In the genomic region with DNA sequence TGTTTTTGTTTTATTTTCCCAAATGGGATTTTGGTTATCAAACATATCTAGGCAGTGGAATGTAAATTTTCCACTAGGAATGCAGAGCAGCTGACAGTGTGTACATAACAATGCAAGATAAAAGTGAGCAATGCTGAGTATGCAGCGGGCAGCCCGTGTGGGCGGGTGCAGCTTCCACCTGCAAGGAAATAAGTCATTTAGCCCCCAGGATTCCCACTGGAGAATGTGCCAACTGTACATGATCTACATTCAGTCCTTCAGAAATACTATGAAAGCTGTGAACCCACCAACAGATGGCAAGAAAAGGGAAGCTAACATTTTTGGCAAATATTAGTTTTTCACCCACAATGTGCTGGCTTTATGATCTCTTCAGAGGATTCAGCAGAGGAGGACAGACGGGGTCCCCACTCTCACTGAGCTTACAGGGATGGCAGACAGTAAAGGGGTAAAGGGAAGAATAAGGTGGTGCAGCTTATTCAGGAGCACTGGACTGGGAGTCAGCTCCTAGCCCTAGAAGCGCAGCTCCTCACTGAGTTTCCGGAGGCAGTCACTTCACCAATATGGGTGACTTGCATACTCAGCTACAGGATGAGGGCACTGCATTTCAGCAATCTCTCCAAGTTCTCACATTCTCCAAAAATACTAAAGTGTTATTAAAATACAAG, we compare ENCODE assay signal across 1 cellular context.
TF ChIP-seq lines count a peak whose summit lies in the region.

No MANE protein-coding gene starts in this region.

TF ChIP-seq in HepG2, 621 proteins besides CTCF, POLR2A, EP300 and RAD21 (continued from another document):
- TF ChIP-seq MYC (CRISPR knock-in tag; IDR thresholded peaks at IDR 0.05; ENCODE audit: borderline replicate concordance) (peak; percentile 53; the same call in 1 of the 2 replicates), ZNF230 (CRISPR knock-in tag; IDR thresholded peaks at IDR 0.05) (no peak), DMAP1 (CRISPR knock-in tag; IDR thresholded peaks at IDR 0.05) (peak; percentile 41; the same call in 1 of the 2 replicates), ERF (CRISPR knock-in tag; IDR thresholded peaks at IDR 0.05) (peak; percentile 79), ZNF232 (CRISPR knock-in tag; IDR thresholded peaks at IDR 0.05; ENCODE audit: borderline replicate concordance) (peak; percentile 39; the same call in 1 of the 2 replicates), GFI1 (CRISPR knock-in tag; IDR thresholded peaks at IDR 0.05; ENCODE audit: borderline replicate concordance) (peak; percentile 83), GATA4 (IDR thresholded peaks at IDR 0.05; ENCODE audit: borderline replicate concordance, low read depth) (peak; percentile 95), NFE2L2 (IDR thresholded peaks at IDR 0.05; ENCODE audit: low read length) (no peak), DPF2 (CRISPR knock-in tag; IDR thresholded peaks at IDR 0.05; ENCODE audit: borderline replicate concordance, low read depth) (peak; percentile 94), POGZ (CRISPR knock-in tag; IDR thresholded peaks at IDR 0.05) (peak; percentile 91), POLR2AphosphoS5 (IDR thresholded peaks at IDR 0.05; ENCODE audit: low read depth, low read length) (no peak), NR2F6 (IDR thresholded peaks at IDR 0.05) (peak; percentile 72), NR2F6 (CRISPR knock-in tag; IDR thresholded peaks at IDR 0.05) (peak; percentile 75; the same call in 1 of the 2 replicates), REPIN1 (CRISPR knock-in tag; IDR thresholded peaks at IDR 0.05; ENCODE audit: borderline replicate concordance, low read depth) (peak; percentile 66; the same call in 1 of the 2 replicates), ZFP36 (IDR thresholded peaks at IDR 0.05; ENCODE audit: borderline replicate concordance, low read depth, low read length, partially characterized antibody) (no peak), TMF1 (CRISPR knock-in tag; IDR thresholded peaks at IDR 0.05; ENCODE audit: low read depth) (no peak), FOXK1 (CRISPR knock-in tag; IDR thresholded peaks at IDR 0.05; ENCODE audit: borderline replicate concordance, low read depth) (peak; percentile 78; the same call in 1 of the 2 replicates), TBX3 (IDR thresholded peaks at IDR 0.05; ENCODE audit: borderline replicate concordance) (no peak), ZC3H4 (CRISPR knock-in tag; IDR thresholded peaks at IDR 0.05; ENCODE audit: borderline replicate concordance) (no peak)
- TF ChIP-seq, protein P1, sequence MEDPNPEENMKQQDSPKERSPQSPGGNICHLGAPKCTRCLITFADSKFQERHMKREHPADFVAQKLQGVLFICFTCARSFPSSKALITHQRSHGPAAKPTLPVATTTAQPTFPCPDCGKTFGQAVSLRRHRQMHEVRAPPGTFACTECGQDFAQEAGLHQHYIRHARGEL (CRISPR knock-in tag; IDR thresholded peaks at IDR 0.05), result no peak
- TF ChIP-seq, protein P2, sequence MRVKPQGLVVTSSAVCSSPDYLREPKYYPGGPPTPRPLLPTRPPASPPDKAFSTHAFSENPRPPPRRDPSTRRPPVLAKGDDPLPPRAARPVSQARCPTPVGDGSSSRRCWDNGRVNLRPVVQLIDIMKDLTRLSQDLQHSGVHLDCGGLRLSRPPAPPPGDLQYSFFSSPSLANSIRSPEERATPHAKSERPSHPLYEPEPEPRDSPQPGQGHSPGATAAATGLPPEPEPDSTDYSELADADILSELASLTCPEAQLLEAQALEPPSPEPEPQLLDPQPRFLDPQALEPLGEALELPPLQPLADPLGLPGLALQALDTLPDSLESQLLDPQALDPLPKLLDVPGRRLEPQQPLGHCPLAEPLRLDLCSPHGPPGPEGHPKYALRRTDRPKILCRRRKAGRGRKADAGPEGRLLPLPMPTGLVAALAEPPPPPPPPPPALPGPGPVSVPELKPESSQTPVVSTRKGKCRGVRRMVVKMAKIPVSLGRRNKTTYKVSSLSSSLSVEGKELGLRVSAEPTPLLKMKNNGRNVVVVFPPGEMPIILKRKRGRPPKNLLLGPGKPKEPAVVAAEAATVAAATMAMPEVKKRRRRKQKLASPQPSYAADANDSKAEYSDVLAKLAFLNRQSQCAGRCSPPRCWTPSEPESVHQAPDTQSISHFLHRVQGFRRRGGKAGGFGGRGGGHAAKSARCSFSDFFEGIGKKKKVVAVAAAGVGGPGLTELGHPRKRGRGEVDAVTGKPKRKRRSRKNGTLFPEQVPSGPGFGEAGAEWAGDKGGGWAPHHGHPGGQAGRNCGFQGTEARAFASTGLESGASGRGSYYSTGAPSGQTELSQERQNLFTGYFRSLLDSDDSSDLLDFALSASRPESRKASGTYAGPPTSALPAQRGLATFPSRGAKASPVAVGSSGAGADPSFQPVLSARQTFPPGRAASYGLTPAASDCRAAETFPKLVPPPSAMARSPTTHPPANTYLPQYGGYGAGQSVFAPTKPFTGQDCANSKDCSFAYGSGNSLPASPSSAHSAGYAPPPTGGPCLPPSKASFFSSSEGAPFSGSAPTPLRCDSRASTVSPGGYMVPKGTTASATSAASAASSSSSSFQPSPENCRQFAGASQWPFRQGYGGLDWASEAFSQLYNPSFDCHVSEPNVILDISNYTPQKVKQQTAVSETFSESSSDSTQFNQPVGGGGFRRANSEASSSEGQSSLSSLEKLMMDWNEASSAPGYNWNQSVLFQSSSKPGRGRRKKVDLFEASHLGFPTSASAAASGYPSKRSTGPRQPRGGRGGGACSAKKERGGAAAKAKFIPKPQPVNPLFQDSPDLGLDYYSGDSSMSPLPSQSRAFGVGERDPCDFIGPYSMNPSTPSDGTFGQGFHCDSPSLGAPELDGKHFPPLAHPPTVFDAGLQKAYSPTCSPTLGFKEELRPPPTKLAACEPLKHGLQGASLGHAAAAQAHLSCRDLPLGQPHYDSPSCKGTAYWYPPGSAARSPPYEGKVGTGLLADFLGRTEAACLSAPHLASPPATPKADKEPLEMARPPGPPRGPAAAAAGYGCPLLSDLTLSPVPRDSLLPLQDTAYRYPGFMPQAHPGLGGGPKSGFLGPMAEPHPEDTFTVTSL (CRISPR knock-in tag; IDR thresholded peaks at IDR 0.05; ENCODE audit: borderline replicate concordance), result peak; percentile 87; the same call in 1 of the 2 replicates
- TF ChIP-seq, protein P3, sequence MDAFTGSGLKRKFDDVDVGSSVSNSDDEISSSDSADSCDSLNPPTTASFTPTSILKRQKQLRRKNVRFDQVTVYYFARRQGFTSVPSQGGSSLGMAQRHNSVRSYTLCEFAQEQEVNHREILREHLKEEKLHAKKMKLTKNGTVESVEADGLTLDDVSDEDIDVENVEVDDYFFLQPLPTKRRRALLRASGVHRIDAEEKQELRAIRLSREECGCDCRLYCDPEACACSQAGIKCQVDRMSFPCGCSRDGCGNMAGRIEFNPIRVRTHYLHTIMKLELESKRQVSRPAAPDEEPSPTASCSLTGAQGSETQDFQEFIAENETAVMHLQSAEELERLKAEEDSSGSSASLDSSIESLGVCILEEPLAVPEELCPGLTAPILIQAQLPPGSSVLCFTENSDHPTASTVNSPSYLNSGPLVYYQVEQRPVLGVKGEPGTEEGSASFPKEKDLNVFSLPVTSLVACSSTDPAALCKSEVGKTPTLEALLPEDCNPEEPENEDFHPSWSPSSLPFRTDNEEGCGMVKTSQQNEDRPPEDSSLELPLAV (CRISPR knock-in tag; conservative IDR thresholded peaks at IDR 0.05; ENCODE audit: low read depth), result no peak
- TF ChIP-seq, protein P4, sequence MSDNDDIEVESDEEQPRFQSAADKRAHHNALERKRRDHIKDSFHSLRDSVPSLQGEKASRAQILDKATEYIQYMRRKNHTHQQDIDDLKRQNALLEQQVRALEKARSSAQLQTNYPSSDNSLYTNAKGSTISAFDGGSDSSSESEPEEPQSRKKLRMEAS (IDR thresholded peaks at IDR 0.05), result peak; percentile 67
